ENCODE assay signal across 11 cellular contexts in the genomic region with DNA sequence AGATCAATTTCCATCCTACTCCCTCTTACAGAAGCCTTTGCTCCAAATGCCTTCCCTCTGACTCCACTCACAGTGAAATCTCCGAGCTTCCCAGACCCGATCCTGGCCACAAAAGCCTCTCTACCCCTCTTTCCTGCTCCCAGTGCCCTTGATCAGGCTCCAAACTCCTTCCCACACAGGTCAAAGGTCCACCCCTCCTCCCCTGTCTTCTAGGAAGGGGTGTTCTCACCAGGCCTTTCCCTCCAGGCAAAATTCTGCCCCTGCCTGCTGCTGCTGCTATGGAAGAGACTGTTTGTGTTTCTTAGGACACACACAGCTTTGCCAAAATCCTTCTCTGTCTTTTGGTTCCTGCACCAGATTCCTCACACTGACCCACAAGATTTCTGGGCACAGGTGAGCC.
DNase-seq lines count a peak whose midpoint lies in the region; ATAC-seq and TF ChIP-seq lines count a peak whose summit lies in the region.
"Had no signal": no experiment of that assay in that cellular context is flagged by ENCODE, and none has a peak within 500 bp of the region (broad histone marks: within the 10 kb centered on the region; RNA-seq: fewer than 3 reads in every experiment).

No MANE protein-coding gene starts in this region.

- H3K14ac ChIP-seq in neuronal stem cell (ENCODE audit: low read length): no peak overlapping the region

- no peaks in the 10 kb centered on the region for H3K27me3 Mint-ChIP-seq in WTC11 (ENCODE audit: low read depth)
- H3K27me3 Mint-ChIP-seq in activated T-cell treated with anti-CD3 and anti-CD28 coated beads, Interleukin-2, amount 50 U/mL, for 72 hours (ENCODE audit: low read depth): peaks cover 28% of the 10 kb centered on the region
- H3K27me3 Mint-ChIP-seq in CD14-positive monocyte (ENCODE audit: low read depth in 3 of 3): no peaks in the 10 kb centered on the region
- H3K27me3 Mint-ChIP-seq in natural killer cell treated with Interleukin-12 subunit alpha and Interleukin-12 subunit beta and Interleukin-15 and Interleukin-18, amount 100 ng/mL, for 72 hours: peaks cover 17 to 18% of the 10 kb centered on the region in 2 donors

- H3K27me3 ChIP-seq in ACC112 (ENCODE audit: insufficient read depth, low read length) (no peaks in the 10 kb centered on the region), neuronal stem cell (ENCODE audit: control insufficient read depth in 3 of 3, insufficient read depth in 3 of 3, low read depth in 1 of 3, low read length in 3 of 3) (peaks cover 0 to 46% (median 0%) of the 10 kb centered on the region in 3 experiments)

- H3K27ac ChIP-seq in ACC112 (ENCODE audit: low read depth, low read length): no peak overlapping the region
- H3K27ac ChIP-seq in neuronal stem cell (replicated peaks; ENCODE audit: low read length): no peak overlapping the region

- CTCF ChIA-PET in WTC11 (lab: Charles Lee): interaction anchor here (1.2 to 1.5 kb wide), 2 partner anchors 12 to 16 kb away, joined by 4 to 6 read pairs; no protein-coding TSS in a partner anchor

- H3K4me3 ChIP-seq in ACC112 (ENCODE audit: low read depth, low read length) (no peak overlapping the region), neuronal stem cell (ENCODE audit: low read length in 2 of 2) (no peak overlapping the region)

- peak; percentile 94 for ATAC-seq in WTC11
- no peak for ATAC-seq in activated T-cell treated with anti-CD3 and anti-CD28 coated beads, Interleukin-2, amount 50 U/mL, for 72 hours (replicated peaks in 1 of 2)
- no peak for ATAC-seq in natural killer cell treated with Interleukin-12 subunit alpha and Interleukin-12 subunit beta and Interleukin-15 and Interleukin-18, amount 100 ng/mL, for 72 hours
- ATAC-seq: activated CD4-positive, CD25-positive, alpha-beta regulatory T cell treated with anti-CD3 and anti-CD28 coated beads, Interleukin-2, amount 50 U/mL, for 24 hours had no signal

- H3K27ac Mint-ChIP-seq in WTC11 (peak overlapping the region; percentile 25; the same call in 1 of the 2 replicates), CD14-positive monocyte (no peak overlapping the region)
- no peak overlapping the region for H3K27ac Mint-ChIP-seq in activated T-cell treated with anti-CD3 and anti-CD28 coated beads, Interleukin-2, amount 50 U/mL, for 72 hours
- no peak overlapping the region for H3K27ac Mint-ChIP-seq in natural killer cell treated with Interleukin-12 subunit alpha and Interleukin-12 subunit beta and Interleukin-15 and Interleukin-18, amount 100 ng/mL, for 72 hours
- H3K27ac Mint-ChIP-seq: progenitor cell of endocrine pancreas had no signal

- no peak overlapping the region for H3K9ac ChIP-seq in neuronal stem cell (ENCODE audit: low read depth, low read length, poor library complexity)

- DNase-seq in WTC11 (ENCODE audit: low spot score): peak; percentile 12
- DNase-seq in globus pallidus (ENCODE audit: low spot score): peak; percentile 40
- no peak for DNase-seq in neuronal stem cell (ENCODE audit: low spot score)
- DNase-seq in GOT3 (lab: John Stamatoyannopoulos, UW): no peak
- DNase-seq in activated T-cell treated with anti-CD3 and anti-CD28 coated beads, Interleukin-2, amount 50 U/mL, for 72 hours: no peak
- no peak for DNase-seq in CD14-positive monocyte (ENCODE audit: low spot score)
- no peak for DNase-seq in natural killer cell treated with Interleukin-12 subunit alpha and Interleukin-12 subunit beta and Interleukin-15 and Interleukin-18, amount 100 ng/mL, for 72 hours (ENCODE audit: low spot score)
- DNase-seq: NCI-H2029 treated with DMSO at 0.1 percent for 48 hours had no signal

- H3K36me3 Mint-ChIP-seq in WTC11 (no peaks in the 10 kb centered on the region), CD14-positive monocyte (no peaks in the 10 kb centered on the region)
- no peaks in the 10 kb centered on the region for H3K36me3 Mint-ChIP-seq in activated T-cell treated with anti-CD3 and anti-CD28 coated beads, Interleukin-2, amount 50 U/mL, for 72 hours (ENCODE audit: insufficient read depth in 2 of 2)
- no peaks in the 10 kb centered on the region for H3K36me3 Mint-ChIP-seq in natural killer cell treated with Interleukin-12 subunit alpha and Interleukin-12 subunit beta and Interleukin-15 and Interleukin-18, amount 100 ng/mL, for 72 hours

- no peak overlapping the region for H3K4me2 ChIP-seq in neuronal stem cell (ENCODE audit: insufficient read depth, low read length, poor library complexity, severe bottlenecking)

- peaks cover 16% of the 10 kb centered on the region for H3K4me1 ChIP-seq in ACC112 (ENCODE audit: control insufficient read depth, insufficient read depth, low read length, unreplicated experiment)
- H3K4me1 ChIP-seq in neuronal stem cell (ENCODE audit: control insufficient read depth in 2 of 2, insufficient read depth in 1 of 2, low read depth in 1 of 2, low read length in 2 of 2): peaks cover 6 to 8% of the 10 kb centered on the region in 2 donors

- H3K4me1 Mint-ChIP-seq in WTC11 (peaks cover 18% of the 10 kb centered on the region), CD14-positive monocyte (no peaks in the 10 kb centered on the region)
- no peaks in the 10 kb centered on the region for H3K4me1 Mint-ChIP-seq in activated T-cell treated with anti-CD3 and anti-CD28 coated beads, Interleukin-2, amount 50 U/mL, for 72 hours (ENCODE audit: low read depth)
- no peaks in the 10 kb centered on the region for H3K4me1 Mint-ChIP-seq in natural killer cell treated with Interleukin-12 subunit alpha and Interleukin-12 subunit beta and Interleukin-15 and Interleukin-18, amount 100 ng/mL, for 72 hours (ENCODE audit: low read depth in 2 of 2)

- H4K91ac ChIP-seq in neuronal stem cell (ENCODE audit: low read depth, low read length, poor library complexity): no peak overlapping the region

- no peak overlapping the region for H3K4ac ChIP-seq in neuronal stem cell (ENCODE audit: low read length)

- H3K23ac ChIP-seq in neuronal stem cell (ENCODE audit: low read depth, low read length, poor library complexity): no peak overlapping the region

- no peaks in the 10 kb centered on the region for H3K79me2 ChIP-seq in ACC112 (ENCODE audit: control insufficient read depth, insufficient read depth, low read length, unreplicated experiment)

- no peak overlapping the region for H2BK120ac ChIP-seq in neuronal stem cell (ENCODE audit: low read depth, low read length)

- peak overlapping the region; percentile 50 for H3K18ac ChIP-seq in neuronal stem cell (ENCODE audit: low read length)

- H2AFZ ChIP-seq in ACC112 (ENCODE audit: low read length, unreplicated experiment): peak overlapping the region; percentile 45
- peak overlapping the region; percentile 39 for H2AFZ ChIP-seq in neuronal stem cell (ENCODE audit: low read length)

- TF ChIP-seq CTCF in WTC11 (IDR thresholded peaks at IDR 0.05) (no peak), CD14-positive monocyte (IDR thresholded peaks at IDR 0.05) (no peak)

- H3K36me3 ChIP-seq in ACC112 (ENCODE audit: insufficient read depth, low read length) (no peaks in the 10 kb centered on the region), neuronal stem cell (replicated peaks in 1 of 2; ENCODE audit: control insufficient read depth in 2 of 2, insufficient read depth in 2 of 2, low read length in 2 of 2) (no peaks in the 10 kb centered on the region)

- H4K8ac ChIP-seq in neuronal stem cell (ENCODE audit: low read depth, low read length): no peak overlapping the region

- H3K4me3 Mint-ChIP-seq in WTC11 (no peak overlapping the region), CD14-positive monocyte (no peak overlapping the region)
- H3K4me3 Mint-ChIP-seq in activated T-cell treated with anti-CD3 and anti-CD28 coated beads, Interleukin-2, amount 50 U/mL, for 72 hours: no peak overlapping the region
- H3K4me3 Mint-ChIP-seq in natural killer cell treated with Interleukin-12 subunit alpha and Interleukin-12 subunit beta and Interleukin-15 and Interleukin-18, amount 100 ng/mL, for 72 hours: no peak overlapping the region

- H3K79me1 ChIP-seq in neuronal stem cell (ENCODE audit: low read depth, low read length): no peaks in the 10 kb centered on the region

- no peak overlapping the region for H2BK15ac ChIP-seq in neuronal stem cell (ENCODE audit: low read length)

- H3K9me3 ChIP-seq in neuronal stem cell (replicated peaks in 1 of 2; ENCODE audit: control insufficient read depth in 2 of 2, insufficient read depth in 1 of 2, low read depth in 1 of 2, low read length in 2 of 2): no peaks in the 10 kb centered on the region

- H2BK12ac ChIP-seq in neuronal stem cell (ENCODE audit: low read length): no peak overlapping the region

- H2BK5ac ChIP-seq in neuronal stem cell (ENCODE audit: low read length): no peak overlapping the region

- intact Hi-C loops in CD14-positive monocyte (cut with micrococcal nuclease): no loop called here

- POLR2A ChIA-PET in WTC11 (lab: Charles Lee): no interaction called here

- no peak overlapping the region for H2AK5ac ChIP-seq in neuronal stem cell (ENCODE audit: low read depth, low read length)

- H3K9me3 Mint-ChIP-seq in WTC11: no peaks in the 10 kb centered on the region
- no peaks in the 10 kb centered on the region for H3K9me3 Mint-ChIP-seq in activated T-cell treated with anti-CD3 and anti-CD28 coated beads, Interleukin-2, amount 50 U/mL, for 72 hours
- no peaks in the 10 kb centered on the region for H3K9me3 Mint-ChIP-seq in CD14-positive monocyte
- no peaks in the 10 kb centered on the region for H3K9me3 Mint-ChIP-seq in natural killer cell treated with Interleukin-12 subunit alpha and Interleukin-12 subunit beta and Interleukin-15 and Interleukin-18, amount 100 ng/mL, for 72 hours

- no CpG with 5 or more reads among the region's 2 CpGs for WGBS in neuronal stem cell (ENCODE audit: extremely low coverage in 2 of 2, insufficient read length in 2 of 2, insufficient replicate concordance in 1 of 2), 2 donors

TF ChIP-seq in WTC11, 78 proteins besides CTCF, POLR2A, EP300 and RAD21 (continues in another document):
- TF ChIP-seq GABPB1 (CRISPR knock-in tag; IDR thresholded peaks at IDR 0.05) (no peak), KAT7 (CRISPR knock-in tag; IDR thresholded peaks at IDR 0.05; ENCODE audit: borderline replicate concordance) (no peak)
- TF ChIP-seq, protein P1, sequence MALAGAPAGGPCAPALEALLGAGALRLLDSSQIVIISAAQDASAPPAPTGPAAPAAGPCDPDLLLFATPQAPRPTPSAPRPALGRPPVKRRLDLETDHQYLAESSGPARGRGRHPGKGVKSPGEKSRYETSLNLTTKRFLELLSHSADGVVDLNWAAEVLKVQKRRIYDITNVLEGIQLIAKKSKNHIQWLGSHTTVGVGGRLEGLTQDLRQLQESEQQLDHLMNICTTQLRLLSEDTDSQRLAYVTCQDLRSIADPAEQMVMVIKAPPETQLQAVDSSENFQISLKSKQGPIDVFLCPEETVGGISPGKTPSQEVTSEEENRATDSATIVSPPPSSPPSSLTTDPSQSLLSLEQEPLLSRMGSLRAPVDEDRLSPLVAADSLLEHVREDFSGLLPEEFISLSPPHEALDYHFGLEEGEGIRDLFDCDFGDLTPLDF (CRISPR knock-in tag; IDR thresholded peaks at IDR 0.05): no peak

Comparison
In these comparisons a context has a peak if more than half of its experiments do, and no peak if none do; other contexts are left out.
1. DNase-seq: peak in WTC11 (single experiment) and globus pallidus (single experiment); none in neuronal stem cell (single experiment), GOT3 (single experiment), activated T-cell treated with anti-CD3 and anti-CD28 coated beads, Interleukin-2, amount 50 U/mL, for 72 hours (0 of 2), CD14-positive monocyte (single experiment) and natural killer cell treated with Interleukin-12 subunit alpha and Interleukin-12 subunit beta and Interleukin-15 and Interleukin-18, amount 100 ng/mL, for 72 hours (single experiment).